In genomic region chr10:114931072-114931679, GRCh38 we compare ENCODE assay signal across 31 cellular contexts.
"Had no signal": no experiment of that assay in that cellular context is flagged by ENCODE, and none has a peak within 500 bp of the region (broad histone marks: within the 10 kb centered on the region; RNA-seq: fewer than 3 reads in every experiment).

No MANE protein-coding gene starts in this region.

- DNase-seq: activated CD4-positive, alpha-beta memory T cell treated with anti-CD3 and anti-CD28 coated beads, Interleukin-2, amount 10 ng/mL, durations not matched to agents 7 days and 5 days; activated CD4-positive, alpha-beta T cell treated with anti-CD3 and anti-CD28 coated beads for 1 hour; activated CD4-positive, alpha-beta T cell treated with anti-CD3 and anti-CD28 coated beads for 48 hours; activated CD4-positive, CD25-positive, alpha-beta regulatory T cell; activated CD8-positive, alpha-beta memory T cell treated with anti-CD3 and anti-CD28 coated beads for 24 hours; activated CD8-positive, alpha-beta memory T cell treated with anti-CD3 and anti-CD28 coated beads, Interleukin-2, amount 10 ng/mL, durations not matched to agents 7 days and 5 days; activated CD8-positive, alpha-beta memory T cell treated with anti-CD3 and anti-CD28 coated beads, Interleukin-2, amount 50 U/mL, for 48 hours; activated effector memory CD4-positive, alpha-beta T cell treated with anti-CD3 and anti-CD28 coated beads, Interleukin-2, amount 50 U/mL, for 16 hours; activated naive CD4-positive, alpha-beta T cell; activated naive CD4-positive, alpha-beta T cell treated with anti-CD3 and anti-CD28 coated beads, Interleukin-2, amount 50 U/mL, for 16 hours; activated naive CD8-positive, alpha-beta T cell treated with anti-CD3 and anti-CD28 coated beads for 36 hours; activated T-cell treated with anti-CD3 and anti-CD28 coated beads, Interleukin-2, amount 50 U/mL, for 48 hours; amniotic stem cell; aorta; NCI-H1048; NCI-H1105 treated with DMSO at 0.1 percent for 48 hours; NCI-H1436 treated with DMSO at 0.1 percent for 48 hours; NCI-H1694 treated with DMSO at 0.1 percent for 48 hours; NCI-H2029; NCI-H345; NCI-H524 treated with DMSO at 0.1 percent for 48 hours; NCI-H748 treated with DMSO at 0.1 percent for 48 hours; NK-92 treated with Interleukin-12 subunit alpha and Interleukin-12 subunit beta, amount 100 ng/mL, for 24 hours; SHP77; SJCRH30; T1000; WERI-Rb-1 had no signal

- H3K27ac ChIP-seq: brain microvascular endothelial cell, cardiac muscle cell, KMS-11, SJCRH30, SK-N-MC, WERI-Rb-1 had no signal

- H3K9ac ChIP-seq: KMS-11 had no signal

- H3K36me3 ChIP-seq: brain microvascular endothelial cell, cardiac muscle cell, SJCRH30, WERI-Rb-1 had no signal

- H3K27me3 ChIP-seq: brain microvascular endothelial cell, cardiac muscle cell, SJCRH30 had no signal

- H3K4me3 ChIP-seq: cardiac muscle cell, SJCRH30, SK-N-MC had no signal

- H3K4me2 ChIP-seq: KMS-11 had no signal

- ATAC-seq: activated CD8-positive, alpha-beta memory T cell treated with anti-CD3 and anti-CD28 coated beads, Interleukin-2, amount 10 ng/mL, durations not matched to agents 7 days and 5 days had no signal

- H3K9me3 ChIP-seq: SJCRH30 had no signal
